In the genomic region with DNA sequence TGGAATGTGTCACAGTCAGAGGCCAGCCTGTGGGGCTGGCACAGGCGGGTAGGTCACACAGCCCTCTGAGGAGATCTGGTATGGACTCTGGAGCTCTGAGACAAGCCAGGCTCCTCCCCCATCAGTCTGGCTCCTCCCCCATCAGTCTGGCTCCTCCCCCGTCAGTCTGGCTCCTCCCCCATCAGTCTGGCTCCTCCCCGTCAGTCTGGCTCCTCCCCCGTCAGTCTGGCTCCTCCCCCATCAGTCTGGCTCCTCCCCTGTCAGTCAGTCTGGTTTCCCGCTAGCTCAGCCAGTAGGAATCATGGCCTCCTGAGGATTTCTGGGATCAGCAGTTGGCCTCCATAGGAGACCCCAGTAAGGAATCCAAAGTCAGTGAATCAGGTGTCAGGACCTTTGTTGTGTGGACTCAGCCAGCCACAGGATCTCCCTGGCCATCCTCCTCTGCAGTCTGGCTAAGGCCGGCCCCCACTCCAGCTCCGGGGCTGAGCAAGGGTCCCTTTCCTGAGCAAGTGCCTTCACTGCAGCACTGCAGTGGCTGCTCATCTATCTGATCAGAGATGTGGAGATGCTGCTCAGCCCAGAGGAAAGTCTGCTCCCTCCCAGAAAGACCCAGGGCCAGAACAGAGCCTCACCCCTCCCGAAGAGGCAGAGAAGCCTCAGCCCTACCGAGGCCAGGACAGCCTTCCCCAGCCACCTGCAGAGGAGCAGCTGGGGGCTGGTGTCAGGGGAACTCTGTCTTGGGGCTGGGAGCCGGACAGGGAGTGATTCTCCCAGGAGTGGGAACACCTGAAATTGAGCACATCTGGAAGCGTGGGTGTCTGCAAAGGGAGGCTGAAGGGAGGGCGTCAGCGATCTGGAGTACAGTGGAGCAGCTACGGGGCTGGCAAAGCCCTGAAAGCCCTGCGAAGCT, we compare ENCODE assay signal across 17 cellular contexts. TPM values are rescaled to one million over a fixed set of nuclear protein-coding genes. Genes with fewer than 3 reads are reported as not detected.
A peak's percentile ranks its signal among the peaks of the same experiment; 100 is the strongest.
DNase-seq lines count a peak whose midpoint lies in the region; ATAC-seq lines count a peak whose summit lies in the region.
"Had no signal": no experiment of that assay in that cellular context is flagged by ENCODE, and none has a peak within 500 bp of the region (broad histone marks: within the 10 kb centered on the region; RNA-seq: fewer than 3 reads in every experiment).

No MANE protein-coding gene starts in this region.

- H3K27me3 ChIP-seq in H7 (ENCODE audit: control insufficient read depth, insufficient read depth, low read length): peaks cover 23% of the 10 kb centered on the region

- POLR2A ChIA-PET in activated CD8-positive, alpha-beta T cell treated with anti-CD3 and anti-CD28 coated beads, Interleukin-2, amount 10 ng/mL, durations not matched to agents 7 days and 5 days (lab: Charles Lee): interaction anchor here (0.6 kb wide), 1 partner anchor 157 kb away, joined by 3 read pairs; no protein-coding TSS in a partner anchor

- peaks cover 4% of the 10 kb centered on the region for H3K27me3 Mint-ChIP-seq in activated CD8-positive, alpha-beta T cell treated with anti-CD3 and anti-CD28 coated beads, Interleukin-2, amount 10 ng/mL, durations not matched to agents 7 days and 5 days (ENCODE audit: low read depth)
- H3K27me3 Mint-ChIP-seq in natural killer cell treated with Interleukin-12 subunit alpha and Interleukin-12 subunit beta and Interleukin-15 and Interleukin-18, amount 100 ng/mL, for 72 hours: peaks cover 24 to 25% of the 10 kb centered on the region in 2 donors
- H3K27me3 Mint-ChIP-seq in activated T-helper 1 cell treated with anti-CD3 and anti-CD28 coated beads, Interleukin-12 subunit alpha, Interleukin-12 subunit beta, Interleukin-2, Interleukin-4 antibody, amounts not matched to agents 30 ng/mL and 10 ng/mL and 1 ng/mL, durations not matched to agents 14 hours and 24 hours and 36 hours (ENCODE audit: insufficient read depth): peaks cover 7% of the 10 kb centered on the region

- H3K9me3 Mint-ChIP-seq in activated CD8-positive, alpha-beta T cell treated with anti-CD3 and anti-CD28 coated beads, Interleukin-2, amount 10 ng/mL, durations not matched to agents 7 days and 5 days (ENCODE audit: insufficient read depth): peaks cover 4% of the 10 kb centered on the region
- H3K9me3 Mint-ChIP-seq in natural killer cell treated with Interleukin-12 subunit alpha and Interleukin-12 subunit beta and Interleukin-15 and Interleukin-18, amount 100 ng/mL, for 72 hours: no peaks in the 10 kb centered on the region
- H3K9me3 Mint-ChIP-seq in activated T-helper 1 cell treated with anti-CD3 and anti-CD28 coated beads, Interleukin-12 subunit alpha, Interleukin-12 subunit beta, Interleukin-2, Interleukin-4 antibody, amounts not matched to agents 30 ng/mL and 10 ng/mL and 1 ng/mL, durations not matched to agents 14 hours and 24 hours and 36 hours: no peaks in the 10 kb centered on the region
- H3K9me3 Mint-ChIP-seq: activated naive CD4-positive, alpha-beta T cell treated with anti-CD3 and anti-CD28 coated beads, Interleukin-2, amount 50 U/mL, for 24 hours; T-cell had no signal

- no peaks in the 10 kb centered on the region for H3K36me3 Mint-ChIP-seq in activated CD8-positive, alpha-beta T cell treated with anti-CD3 and anti-CD28 coated beads, Interleukin-2, amount 10 ng/mL, durations not matched to agents 7 days and 5 days (ENCODE audit: low read depth)
- no peaks in the 10 kb centered on the region for H3K36me3 Mint-ChIP-seq in natural killer cell treated with Interleukin-12 subunit alpha and Interleukin-12 subunit beta and Interleukin-15 and Interleukin-18, amount 100 ng/mL, for 72 hours
- H3K36me3 Mint-ChIP-seq in activated T-helper 1 cell treated with anti-CD3 and anti-CD28 coated beads, Interleukin-12 subunit alpha, Interleukin-12 subunit beta, Interleukin-2, Interleukin-4 antibody, amounts not matched to agents 30 ng/mL and 10 ng/mL and 1 ng/mL, durations not matched to agents 14 hours and 24 hours and 36 hours (ENCODE audit: low read depth): no peaks in the 10 kb centered on the region
- H3K36me3 Mint-ChIP-seq: activated naive CD4-positive, alpha-beta T cell treated with anti-CD3 and anti-CD28 coated beads, Interleukin-2, amount 50 U/mL, for 24 hours; T-cell had no signal

- DNase-seq in activated CD4-positive, CD25-positive, alpha-beta regulatory T cell treated with anti-CD3 and anti-CD28 coated beads, Interleukin-2, amount 50 U/mL, for 72 hours: peak; percentile 36
- no peak for DNase-seq in activated CD4-positive, CD25-positive, alpha-beta regulatory T cell (lab: John Stamatoyannopoulos, UW)
- DNase-seq in H7 (peak; percentile 77), RPMI8226 (no peak)
- DNase-seq in activated CD8-positive, alpha-beta T cell treated with anti-CD3 and anti-CD28 coated beads, Interleukin-2, amount 10 ng/mL, durations not matched to agents 7 days and 5 days: no peak
- peak; percentile 3 for DNase-seq in natural killer cell treated with Interleukin-12 subunit alpha and Interleukin-12 subunit beta and Interleukin-15 and Interleukin-18, amount 100 ng/mL, for 72 hours (ENCODE audit: low spot score)
- DNase-seq in activated T-helper 1 cell treated with anti-CD3 and anti-CD28 coated beads, Interleukin-12 subunit alpha, Interleukin-12 subunit beta, Interleukin-2, Interleukin-4 antibody, amounts not matched to agents 30 ng/mL and 10 ng/mL and 1 ng/mL, durations not matched to agents 14 hours and 24 hours and 36 hours (ENCODE audit: low spot score): no peak
- DNase-seq: effector memory CD4-positive, alpha-beta T cell; foreskin melanocyte; HCEC 1CT; MM.1S; stimulated activated CD4-positive, alpha-beta T cell treated with anti-CD3 and anti-CD28 coated beads, Interleukin-15, amount 100 ng/mL, for 24 hours; T-cell had no signal

- H3K4me3 Mint-ChIP-seq in activated CD8-positive, alpha-beta T cell treated with anti-CD3 and anti-CD28 coated beads, Interleukin-2, amount 10 ng/mL, durations not matched to agents 7 days and 5 days: no peak overlapping the region
- no peak overlapping the region for H3K4me3 Mint-ChIP-seq in natural killer cell treated with Interleukin-12 subunit alpha and Interleukin-12 subunit beta and Interleukin-15 and Interleukin-18, amount 100 ng/mL, for 72 hours
- no peak overlapping the region for H3K4me3 Mint-ChIP-seq in activated T-helper 1 cell treated with anti-CD3 and anti-CD28 coated beads, Interleukin-12 subunit alpha, Interleukin-12 subunit beta, Interleukin-2, Interleukin-4 antibody, amounts not matched to agents 30 ng/mL and 10 ng/mL and 1 ng/mL, durations not matched to agents 14 hours and 24 hours and 36 hours
- H3K4me3 Mint-ChIP-seq: activated naive CD4-positive, alpha-beta T cell treated with anti-CD3 and anti-CD28 coated beads, Interleukin-2, amount 50 U/mL, for 24 hours; T-cell had no signal

- peak; percentile 46 for ATAC-seq in activated CD8-positive, alpha-beta T cell treated with anti-CD3 and anti-CD28 coated beads, Interleukin-2, amount 10 ng/mL, durations not matched to agents 7 days and 5 days
- ATAC-seq in natural killer cell treated with Interleukin-12 subunit alpha and Interleukin-12 subunit beta and Interleukin-15 and Interleukin-18, amount 100 ng/mL, for 72 hours: peak in 1 of 2 donors; percentile 35
- no peak for ATAC-seq in HG03280 (IDR thresholded peaks at IDR 0.05; ENCODE audit: unreplicated experiment)
- ATAC-seq: T-cell had no signal

- H3K4me1 Mint-ChIP-seq in activated CD8-positive, alpha-beta T cell treated with anti-CD3 and anti-CD28 coated beads, Interleukin-2, amount 10 ng/mL, durations not matched to agents 7 days and 5 days (ENCODE audit: low read depth): peaks cover 7% of the 10 kb centered on the region
- peaks cover 0 to 4% of the 10 kb centered on the region in 2 donors for H3K4me1 Mint-ChIP-seq in natural killer cell treated with Interleukin-12 subunit alpha and Interleukin-12 subunit beta and Interleukin-15 and Interleukin-18, amount 100 ng/mL, for 72 hours (ENCODE audit: low read depth in 2 of 2)
- no peaks in the 10 kb centered on the region for H3K4me1 Mint-ChIP-seq in activated T-helper 1 cell treated with anti-CD3 and anti-CD28 coated beads, Interleukin-12 subunit alpha, Interleukin-12 subunit beta, Interleukin-2, Interleukin-4 antibody, amounts not matched to agents 30 ng/mL and 10 ng/mL and 1 ng/mL, durations not matched to agents 14 hours and 24 hours and 36 hours (ENCODE audit: low read depth)

- intact Hi-C loops in activated T-helper 1 cell treated with anti-CD3 and anti-CD28 coated beads, Interleukin-12 subunit alpha, Interleukin-12 subunit beta, Interleukin-2, Interleukin-4 antibody, amounts not matched to agents 30 ng/mL and 10 ng/mL and 1 ng/mL, durations not matched to agents 14 hours and 24 hours and 36 hours (cut with micrococcal nuclease): no loop called here

- CTCF ChIA-PET in activated CD8-positive, alpha-beta T cell treated with anti-CD3 and anti-CD28 coated beads, Interleukin-2, amount 10 ng/mL, durations not matched to agents 7 days and 5 days (lab: Charles Lee): no interaction called here

- peak overlapping the region; percentile 36 for H3K4me3 ChIP-seq in H7 (ENCODE audit: insufficient read depth, low read depth, low read length)
- H3K4me3 ChIP-seq: thoracic aorta had no signal

- no peak overlapping the region for H3K27ac Mint-ChIP-seq in activated CD8-positive, alpha-beta T cell treated with anti-CD3 and anti-CD28 coated beads, Interleukin-2, amount 10 ng/mL, durations not matched to agents 7 days and 5 days
- no peak overlapping the region for H3K27ac Mint-ChIP-seq in natural killer cell treated with Interleukin-12 subunit alpha and Interleukin-12 subunit beta and Interleukin-15 and Interleukin-18, amount 100 ng/mL, for 72 hours
- no peak overlapping the region for H3K27ac Mint-ChIP-seq in activated T-helper 1 cell treated with anti-CD3 and anti-CD28 coated beads, Interleukin-12 subunit alpha, Interleukin-12 subunit beta, Interleukin-2, Interleukin-4 antibody, amounts not matched to agents 30 ng/mL and 10 ng/mL and 1 ng/mL, durations not matched to agents 14 hours and 24 hours and 36 hours
- H3K27ac Mint-ChIP-seq: activated naive CD4-positive, alpha-beta T cell treated with anti-CD3 and anti-CD28 coated beads, Interleukin-2, amount 50 U/mL, for 24 hours had no signal

- no peaks in the 10 kb centered on the region for H3K36me3 ChIP-seq in H7 (replicated peaks; ENCODE audit: control insufficient read depth, insufficient read depth, low read length)
- H3K36me3 ChIP-seq: thoracic aorta had no signal

RNA-seq across cellular contexts. Expression of gene IQSEC3, which starts 35.7 kb away (rescaled TPM):
- 0.45 and 0.81 TPM in 2 replicates for total RNA-seq in H7 (2014; rRNA removed; shearing (Covaris generic))
- 1 to 10 TPM; 1.7 to 2.6 TPM for total RNA-seq in activated CD8-positive, alpha-beta T cell treated with anti-CD3 and anti-CD28 coated beads, Interleukin-2, amount 10 ng/mL, durations not matched to agents 7 days and 5 days
- total RNA-seq in natural killer cell treated with Interleukin-12 subunit alpha and Interleukin-12 subunit beta and Interleukin-15 and Interleukin-18, amount 100 ng/mL, for 72 hours: 1 to 10 TPM in 1 of 2 donors, under 1 TPM in 1; 0.22 to 1.1 TPM
- 0.05 and 0.24 TPM in 2 replicates for total RNA-seq in activated T-helper 1 cell treated with anti-CD3 and anti-CD28 coated beads, Interleukin-12 subunit alpha, Interleukin-12 subunit beta, Interleukin-2, Interleukin-4 antibody, amounts not matched to agents 30 ng/mL and 10 ng/mL and 1 ng/mL, durations not matched to agents 14 hours and 24 hours and 36 hours
- total RNA-seq: NCI-H460 had no signal

Comparison
In these comparisons a context has a peak if more than half of its experiments do, and no peak if none do; other contexts are left out.
1. DNase-seq: peak in activated CD4-positive, CD25-positive, alpha-beta regulatory T cell treated with anti-CD3 and anti-CD28 coated beads, Interleukin-2, amount 50 U/mL, for 72 hours (single experiment), H7 (single experiment) and natural killer cell treated with Interleukin-12 subunit alpha and Interleukin-12 subunit beta and Interleukin-15 and Interleukin-18, amount 100 ng/mL, for 72 hours (single experiment); none in activated CD4-positive, CD25-positive, alpha-beta regulatory T cell (0 of 4), activated CD8-positive, alpha-beta T cell treated with anti-CD3 and anti-CD28 coated beads, Interleukin-2, amount 10 ng/mL, durations not matched to agents 7 days and 5 days (single experiment), activated T-helper 1 cell treated with anti-CD3 and anti-CD28 coated beads, Interleukin-12 subunit alpha, Interleukin-12 subunit beta, Interleukin-2, Interleukin-4 antibody, amounts not matched to agents 30 ng/mL and 10 ng/mL and 1 ng/mL, durations not matched to agents 14 hours and 24 hours and 36 hours (single experiment) and RPMI8226 (single experiment).